15 cellular contexts compared by ENCODE assay signal in the genomic region with DNA sequence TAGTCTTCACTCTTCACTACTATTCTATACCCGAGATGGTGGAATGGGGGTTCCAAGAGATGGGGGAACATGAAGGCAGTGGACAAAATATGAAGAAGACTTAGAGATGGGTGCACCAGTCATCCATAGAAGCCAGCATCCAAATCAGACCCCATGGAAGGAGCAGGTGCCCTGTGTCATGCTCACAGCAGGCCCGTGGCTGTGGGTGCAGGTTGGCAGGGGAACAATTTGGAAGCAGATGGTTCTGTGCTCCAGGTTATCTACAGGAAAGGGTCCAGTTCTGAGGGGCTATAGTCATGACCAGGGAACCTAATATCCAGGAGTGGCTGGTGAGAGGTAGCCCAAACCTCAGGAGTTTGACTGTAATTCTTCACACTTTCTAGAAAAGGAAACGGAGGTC. TPM values are rescaled to one million over a fixed set of nuclear protein-coding genes. Genes with fewer than 3 reads are reported as not detected.
DNase-seq lines count a peak whose midpoint lies in the region; ATAC-seq and TF ChIP-seq lines count a peak whose summit lies in the region.
"Had no signal": no experiment of that assay in that cellular context is flagged by ENCODE, and none has a peak within 500 bp of the region (broad histone marks: within the 10 kb centered on the region; RNA-seq: fewer than 3 reads in every experiment).

No MANE protein-coding gene starts in this region.

- peaks cover 7% of the 10 kb centered on the region for H3K27me3 Mint-ChIP-seq in dendritic cell treated with granulocyte-macrophage colony-stimulating factor and Interleukin-4, amounts not matched to agents 40 ng/mL and 50 ng/mL, for 4 days
- no peaks in the 10 kb centered on the region for H3K27me3 Mint-ChIP-seq in nephron (ENCODE audit: low read depth)

- H3K36me3 Mint-ChIP-seq in dendritic cell treated with granulocyte-macrophage colony-stimulating factor and Interleukin-4, amounts not matched to agents 40 ng/mL and 50 ng/mL, for 4 days (ENCODE audit: low read depth), result no peaks in the 10 kb centered on the region
- H3K36me3 Mint-ChIP-seq in nephron (ENCODE audit: low read depth), result peaks cover 52% of the 10 kb centered on the region
- H3K36me3 Mint-ChIP-seq: CD8-positive, alpha-beta T cell had no signal

- H3K4me1 ChIP-seq in right atrium auricular region, result peaks cover 0 to 42% of the 10 kb centered on the region in 2 donors

- H3K27ac ChIP-seq in right atrium auricular region, result no peak overlapping the region

- H3K36me3 ChIP-seq in right atrium auricular region, result peaks cover 18% of the 10 kb centered on the region

- H3K4me1 Mint-ChIP-seq in dendritic cell treated with granulocyte-macrophage colony-stimulating factor and Interleukin-4, amounts not matched to agents 40 ng/mL and 50 ng/mL, for 4 days (ENCODE audit: low read depth), result peaks cover 42% of the 10 kb centered on the region
- H3K4me1 Mint-ChIP-seq in nephron, result peaks cover 72% of the 10 kb centered on the region

- H3K27me3 ChIP-seq in right atrium auricular region, result no peaks in the 10 kb centered on the region
- H3K27me3 ChIP-seq: MG63 had no signal

- H3K9me3 Mint-ChIP-seq in dendritic cell treated with granulocyte-macrophage colony-stimulating factor and Interleukin-4, amounts not matched to agents 40 ng/mL and 50 ng/mL, for 4 days, result no peaks in the 10 kb centered on the region
- no peaks in the 10 kb centered on the region for H3K9me3 Mint-ChIP-seq in nephron
- H3K9me3 Mint-ChIP-seq: activated T-helper 1 cell treated with anti-CD3 and anti-CD28 coated beads, Interleukin-12 subunit alpha, Interleukin-12 subunit beta, Interleukin-2, Interleukin-4 antibody, amounts not matched to agents 30 ng/mL and 10 ng/mL and 1 ng/mL, durations not matched to agents 14 hours and 24 hours and 36 hours; CD8-positive, alpha-beta T cell had no signal

- TF ChIP-seq CTCF in right atrium auricular region (IDR thresholded peaks at IDR 0.05), result no peak
- TF ChIP-seq CTCF in nephron (IDR thresholded peaks at IDR 0.05; ENCODE audit: unreplicated experiment in 3 of 3), result no peak

- no peaks in the 10 kb centered on the region for H3K9me3 ChIP-seq in right atrium auricular region
- H3K9me3 ChIP-seq: MG63 had no signal

- intact Hi-C loops in cardiac septum (cut with DNase I), result loop anchor here (5.0 to 10.0 kb wide), 2 partner anchors 43 to 206 kb away; no protein-coding TSS in a partner anchor
- intact Hi-C loops in dendritic cell treated with granulocyte-macrophage colony-stimulating factor and Interleukin-4, amounts not matched to agents 40 ng/mL and 50 ng/mL, for 4 days (cut with micrococcal nuclease), result no loop called here

- no peak overlapping the region for H3K4me3 ChIP-seq in right atrium auricular region
- H3K4me3 ChIP-seq: MG63 had no signal

- H3K4me3 Mint-ChIP-seq in dendritic cell treated with granulocyte-macrophage colony-stimulating factor and Interleukin-4, amounts not matched to agents 40 ng/mL and 50 ng/mL, for 4 days, result no peak overlapping the region
- no peak overlapping the region for H3K4me3 Mint-ChIP-seq in nephron
- H3K4me3 Mint-ChIP-seq: CD8-positive, alpha-beta T cell had no signal

- DNase-seq in right atrium auricular region (ENCODE audit: low spot score), result peak; percentile 47
- no peak for DNase-seq in cardiac septum (ENCODE audit: low spot score)
- no peak for DNase-seq in anterior cingulate cortex (lab: John Stamatoyannopoulos, UW)
- DNase-seq in NCI-H2196 (lab: John Stamatoyannopoulos, UW; ENCODE audit: unreplicated experiment), result no peak
- no peak for DNase-seq in UCSD-AML1 (lab: John Stamatoyannopoulos, UW; ENCODE audit: unreplicated experiment)
- DNase-seq: activated CD4-positive, alpha-beta T cell treated with anti-CD3 and anti-CD28 coated beads, Interleukin-2, amount 50 U/mL, for 4 hours; left ventricle myocardium superior; NCI-H187 treated with DMSO at 0.1 percent for 48 hours; NCI-H510A had no signal

- ATAC-seq in HG03280 (IDR thresholded peaks at IDR 0.05; ENCODE audit: unreplicated experiment), result no peak
- ATAC-seq: CD8-positive, alpha-beta T cell; left ventricle myocardium superior had no signal

- peak overlapping the region; percentile 79 for H3K27ac Mint-ChIP-seq in dendritic cell treated with granulocyte-macrophage colony-stimulating factor and Interleukin-4, amounts not matched to agents 40 ng/mL and 50 ng/mL, for 4 days
- peak overlapping the region; percentile 88 to 94 (median 88) for H3K27ac Mint-ChIP-seq in nephron
- H3K27ac Mint-ChIP-seq: activated T-helper 1 cell treated with anti-CD3 and anti-CD28 coated beads, Interleukin-12 subunit alpha, Interleukin-12 subunit beta, Interleukin-2, Interleukin-4 antibody, amounts not matched to agents 30 ng/mL and 10 ng/mL and 1 ng/mL, durations not matched to agents 14 hours and 24 hours and 36 hours; CD8-positive, alpha-beta T cell had no signal

RNA-seq across cellular contexts. Expression of a gene that starts 9.6 kb away (rescaled TPM):
- total RNA-seq in right atrium auricular region (1 to 10 TPM; 5.0 to 9.9 TPM), cardiac septum (8.5 TPM)
- total RNA-seq: CD8-positive, alpha-beta T cell had no signal

RNA-seq across cellular contexts. Expression of a gene that starts 20.3 kb away (rescaled TPM):
- total RNA-seq in right atrium auricular region (100 to 1,000 TPM; 131 to 136 TPM), cardiac septum (83.8 TPM)
- total RNA-seq: activated T-helper 1 cell treated with anti-CD3 and anti-CD28 coated beads, Interleukin-12 subunit alpha, Interleukin-12 subunit beta, Interleukin-2, Interleukin-4 antibody, amounts not matched to agents 30 ng/mL and 10 ng/mL and 1 ng/mL, durations not matched to agents 14 hours and 24 hours and 36 hours; CD8-positive, alpha-beta T cell had no signal
